36 cellular contexts compared by ENCODE assay signal in the genomic region with DNA sequence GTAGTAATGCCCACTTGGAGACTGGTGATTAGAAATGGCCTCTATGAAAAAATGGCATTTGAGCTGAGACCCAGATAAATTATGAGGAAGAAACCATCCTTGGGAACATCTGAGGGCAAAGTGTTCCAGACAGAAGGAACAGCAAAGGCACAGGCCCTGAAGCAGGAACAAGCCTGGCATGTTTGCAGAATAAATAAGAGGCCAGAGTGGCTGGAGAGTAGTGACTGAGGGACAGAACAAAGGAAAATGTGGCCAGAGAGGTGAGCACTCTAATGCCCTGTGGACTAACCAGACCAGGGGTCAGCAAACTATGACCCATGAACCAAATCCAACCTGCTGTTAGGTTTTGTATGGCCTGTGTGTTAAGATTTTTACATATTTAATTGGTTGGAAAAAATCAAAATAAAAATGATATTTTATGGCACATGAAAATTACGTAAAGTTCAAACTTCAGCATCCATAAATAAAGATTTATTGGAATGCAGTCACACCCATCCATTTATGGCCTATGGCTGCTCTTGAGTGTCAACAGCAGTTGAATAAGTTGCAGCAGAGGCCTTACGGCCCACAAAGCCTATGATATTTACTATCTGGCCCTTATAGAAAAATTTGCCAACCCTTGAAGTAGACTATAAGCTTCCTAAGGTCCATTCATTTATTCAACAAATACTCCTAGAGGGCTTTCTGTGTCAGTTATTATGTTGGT.
"Had no signal": no experiment of that assay in that cellular context is flagged by ENCODE, and none has a peak within 500 bp of the region (broad histone marks: within the 10 kb centered on the region; RNA-seq: fewer than 3 reads in every experiment).

No MANE protein-coding gene starts in this region.

- H3K4me1 ChIP-seq: ascending aorta had no signal

- H3K9me3 Mint-ChIP-seq: activated B cell treated with CpG ODN at 0.5 μM for 24 hours; activated CD4-positive, alpha-beta memory T cell treated with anti-CD3 and anti-CD28 coated beads for 36 hours; activated CD4-positive, alpha-beta T cell treated with anti-CD3 and anti-CD28 coated beads, Interleukin-2, amount 10 ng/mL, durations not matched to agents 24 days and 14 days; activated CD8-positive, alpha-beta T cell treated with anti-CD3 and anti-CD28 coated beads for 36 hours; activated naive CD4-positive, alpha-beta T cell treated with anti-CD3 and anti-CD28 coated beads, Interleukin-2, amount 10 ng/mL, durations not matched to agents 7 days and 5 days; activated naive CD4-positive, alpha-beta T cell treated with anti-CD3 and anti-CD28 coated beads, Interleukin-2, amount 50 U/mL, for 24 hours; activated naive CD8-positive, alpha-beta T cell treated with anti-CD3 and anti-CD28 coated beads, Interleukin-2, amount 10 ng/mL, durations not matched to agents 7 days and 5 days; activated naive CD8-positive, alpha-beta T cell treated with anti-CD3 and anti-CD28 coated beads, Interleukin-2, amount 50 U/mL, for 24 hours; activated T-cell treated with anti-CD3 and anti-CD28 coated beads, Interleukin-2, amount 50 U/mL, for 4 hours; activated T-cell treated with anti-CD3 and anti-CD28 coated beads, Interleukin-2, amount 50 U/mL, for 72 hours; activated T-helper 1 cell treated with anti-CD3 and anti-CD28 coated beads, Interleukin-12 subunit alpha, Interleukin-12 subunit beta, Interleukin-2, Interleukin-4 antibody, amounts not matched to agents 30 ng/mL and 10 ng/mL and 1 ng/mL, durations not matched to agents 14 hours and 24 hours and 36 hours; activated T-helper 17 cell treated with anti-CD3 and anti-CD28 coated beads, Interleukin-2, amount 50 U/mL, for 72 hours; brain; central memory CD8-positive, alpha-beta T cell; T-helper 1 cell treated with Interleukin-12 subunit alpha and Interleukin-12 subunit beta and Interleukin-4 antibody, amounts not matched to agents 30 μg/mL and 1 μg/mL, for 36 hours had no signal

- ATAC-seq: activated CD8-positive, alpha-beta T cell treated with anti-CD3 and anti-CD28 coated beads for 36 hours; activated naive CD8-positive, alpha-beta T cell treated with anti-CD3 and anti-CD28 coated beads, Interleukin-2, amount 50 U/mL, for 24 hours; activated T-cell treated with anti-CD3 and anti-CD28 coated beads, Interleukin-2, amount 50 U/mL, for 4 hours; activated T-cell treated with anti-CD3 and anti-CD28 coated beads, Interleukin-2, amount 50 U/mL, for 72 hours; activated T-helper 17 cell treated with anti-CD3 and anti-CD28 coated beads, Interleukin-2, amount 50 U/mL, for 72 hours had no signal

- H3K36me3 Mint-ChIP-seq: activated CD4-positive, alpha-beta memory T cell treated with anti-CD3 and anti-CD28 coated beads for 36 hours; activated naive CD4-positive, alpha-beta T cell treated with anti-CD3 and anti-CD28 coated beads, Interleukin-2, amount 10 ng/mL, durations not matched to agents 7 days and 5 days; activated naive CD4-positive, alpha-beta T cell treated with anti-CD3 and anti-CD28 coated beads, Interleukin-2, amount 50 U/mL, for 24 hours; activated naive CD8-positive, alpha-beta T cell; activated naive CD8-positive, alpha-beta T cell treated with anti-CD3 and anti-CD28 coated beads, Interleukin-2, amount 10 ng/mL, durations not matched to agents 7 days and 5 days; brain had no signal

- H3K9me3 ChIP-seq: ascending aorta had no signal

- H3K4me1 Mint-ChIP-seq: activated B cell treated with CpG ODN at 0.5 μM for 24 hours; activated CD4-positive, alpha-beta T cell treated with anti-CD3 and anti-CD28 coated beads, Interleukin-2, amount 10 ng/mL, durations not matched to agents 24 days and 14 days; activated naive CD4-positive, alpha-beta T cell treated with anti-CD3 and anti-CD28 coated beads, Interleukin-2, amount 10 ng/mL, durations not matched to agents 7 days and 5 days; activated naive CD4-positive, alpha-beta T cell treated with anti-CD3 and anti-CD28 coated beads, Interleukin-2, amount 50 U/mL, for 24 hours; activated naive CD8-positive, alpha-beta T cell treated with anti-CD3 and anti-CD28 coated beads, Interleukin-2, amount 10 ng/mL, durations not matched to agents 7 days and 5 days; activated naive CD8-positive, alpha-beta T cell treated with anti-CD3 and anti-CD28 coated beads, Interleukin-2, amount 50 U/mL, for 24 hours; activated T-helper 17 cell treated with anti-CD3 and anti-CD28 coated beads, Interleukin-2, amount 50 U/mL, for 72 hours; central memory CD8-positive, alpha-beta T cell had no signal

- DNase-seq: activated B cell treated with CpG ODN at 0.5 μM for 24 hours; activated CD4-positive, alpha-beta memory T cell treated with anti-CD3 and anti-CD28 coated beads for 36 hours; activated CD4-positive, alpha-beta T cell treated with anti-CD3 and anti-CD28 coated beads for 4 hours; activated CD4-positive, alpha-beta T cell treated with anti-CD3 and anti-CD28 coated beads, Interleukin-2, amount 10 ng/mL, durations not matched to agents 24 days and 14 days; activated CD4-positive, alpha-beta T cell treated with anti-CD3 and anti-CD28 coated beads, Interleukin-2, amount 50 U/mL, for 1 hour; activated CD4-positive, alpha-beta T cell treated with anti-CD3 and anti-CD28 coated beads, Interleukin-2, amount 50 U/mL, for 4 hours; activated CD4-positive, CD25-positive, alpha-beta regulatory T cell treated with anti-CD3 and anti-CD28 coated beads, Interleukin-2, amount 50 U/mL, for 72 hours; activated CD8-positive, alpha-beta memory T cell treated with anti-CD3 and anti-CD28 coated beads, Interleukin-2, amount 50 U/mL, for 4 hours; activated CD8-positive, alpha-beta T cell treated with anti-CD3 and anti-CD28 coated beads for 36 hours; activated effector memory CD4-positive, alpha-beta T cell treated with anti-CD3 and anti-CD28 coated beads, Interleukin-2, amount 50 U/mL, for 16 hours; activated naive CD4-positive, alpha-beta T cell treated with anti-CD3 and anti-CD28 coated beads, Interleukin-2, amount 10 ng/mL, durations not matched to agents 7 days and 5 days; activated naive CD4-positive, alpha-beta T cell treated with Interleukin-2 at 50 U/mL for 16 hours; activated naive CD8-positive, alpha-beta T cell treated with anti-CD3 and anti-CD28 coated beads, Interleukin-2, amount 10 ng/mL, durations not matched to agents 7 days and 5 days; activated naive CD8-positive, alpha-beta T cell treated with anti-CD3 and anti-CD28 coated beads, Interleukin-2, amount 50 U/mL, for 24 hours; activated T-cell treated with anti-CD3 and anti-CD28 coated beads for 4 hours; activated T-cell treated with anti-CD3 and anti-CD28 coated beads, Interleukin-2, amount 50 U/mL, for 1 hour; activated T-cell treated with anti-CD3 and anti-CD28 coated beads, Interleukin-2, amount 50 U/mL, for 4 hours; activated T-cell treated with anti-CD3 and anti-CD28 coated beads, Interleukin-2, amount 50 U/mL, for 72 hours; anterior cingulate cortex; cerebellar nuclear complex; T-helper 1 cell; T-helper 2 cell; T-helper 9 cell had no signal

- H3K27ac Mint-ChIP-seq: activated B cell treated with CpG ODN at 0.5 μM for 24 hours; activated CD4-positive, alpha-beta memory T cell treated with anti-CD3 and anti-CD28 coated beads for 36 hours; activated CD4-positive, alpha-beta T cell treated with anti-CD3 and anti-CD28 coated beads, Interleukin-2, amount 10 ng/mL, durations not matched to agents 24 days and 14 days; activated CD8-positive, alpha-beta T cell treated with anti-CD3 and anti-CD28 coated beads for 36 hours; activated naive CD4-positive, alpha-beta T cell treated with anti-CD3 and anti-CD28 coated beads, Interleukin-2, amount 10 ng/mL, durations not matched to agents 7 days and 5 days; activated naive CD4-positive, alpha-beta T cell treated with anti-CD3 and anti-CD28 coated beads, Interleukin-2, amount 50 U/mL, for 24 hours; activated naive CD8-positive, alpha-beta T cell; activated naive CD8-positive, alpha-beta T cell treated with anti-CD3 and anti-CD28 coated beads, Interleukin-2, amount 10 ng/mL, durations not matched to agents 7 days and 5 days; activated naive CD8-positive, alpha-beta T cell treated with anti-CD3 and anti-CD28 coated beads, Interleukin-2, amount 50 U/mL, for 24 hours; activated T-cell treated with anti-CD3 and anti-CD28 coated beads, Interleukin-2, amount 50 U/mL, for 72 hours; activated T-helper 1 cell treated with anti-CD3 and anti-CD28 coated beads, Interleukin-12 subunit alpha, Interleukin-12 subunit beta, Interleukin-2, Interleukin-4 antibody, amounts not matched to agents 30 ng/mL and 10 ng/mL and 1 ng/mL, durations not matched to agents 14 hours and 24 hours and 36 hours; activated T-helper 17 cell treated with anti-CD3 and anti-CD28 coated beads, Interleukin-2, amount 50 U/mL, for 72 hours; T-helper 1 cell treated with Interleukin-12 subunit alpha and Interleukin-12 subunit beta and Interleukin-4 antibody, amounts not matched to agents 30 μg/mL and 1 μg/mL, for 36 hours; T-helper 2 cell treated with Interferon-gamma antibody and Interleukin-4, amounts not matched to agents 5 μg/mL and 100 μg/mL, for 36 hours had no signal

- H3K4me3 Mint-ChIP-seq: activated B cell treated with CpG ODN at 0.5 μM for 24 hours; activated CD4-positive, alpha-beta memory T cell treated with anti-CD3 and anti-CD28 coated beads for 36 hours; activated CD4-positive, alpha-beta T cell treated with anti-CD3 and anti-CD28 coated beads, Interleukin-2, amount 10 ng/mL, durations not matched to agents 24 days and 14 days; activated CD8-positive, alpha-beta T cell treated with anti-CD3 and anti-CD28 coated beads for 36 hours; activated naive CD4-positive, alpha-beta T cell treated with anti-CD3 and anti-CD28 coated beads, Interleukin-2, amount 10 ng/mL, durations not matched to agents 7 days and 5 days; activated naive CD4-positive, alpha-beta T cell treated with anti-CD3 and anti-CD28 coated beads, Interleukin-2, amount 50 U/mL, for 24 hours; activated naive CD8-positive, alpha-beta T cell; activated naive CD8-positive, alpha-beta T cell treated with anti-CD3 and anti-CD28 coated beads, Interleukin-2, amount 10 ng/mL, durations not matched to agents 7 days and 5 days; activated naive CD8-positive, alpha-beta T cell treated with anti-CD3 and anti-CD28 coated beads, Interleukin-2, amount 50 U/mL, for 24 hours; activated T-cell treated with anti-CD3 and anti-CD28 coated beads, Interleukin-2, amount 50 U/mL, for 4 hours; activated T-cell treated with anti-CD3 and anti-CD28 coated beads, Interleukin-2, amount 50 U/mL, for 72 hours; activated T-helper 1 cell treated with anti-CD3 and anti-CD28 coated beads, Interleukin-12 subunit alpha, Interleukin-12 subunit beta, Interleukin-2, Interleukin-4 antibody, amounts not matched to agents 30 ng/mL and 10 ng/mL and 1 ng/mL, durations not matched to agents 14 hours and 24 hours and 36 hours; activated T-helper 17 cell treated with anti-CD3 and anti-CD28 coated beads, Interleukin-2, amount 50 U/mL, for 72 hours; brain; central memory CD8-positive, alpha-beta T cell; T-helper 1 cell treated with Interleukin-12 subunit alpha and Interleukin-12 subunit beta and Interleukin-4 antibody, amounts not matched to agents 30 μg/mL and 1 μg/mL, for 36 hours; T-helper 2 cell treated with Interferon-gamma antibody and Interleukin-4, amounts not matched to agents 5 μg/mL and 100 μg/mL, for 36 hours had no signal

- H3K36me3 ChIP-seq: ascending aorta, cardiac muscle cell had no signal

- H3K4me3 ChIP-seq: ascending aorta, cardiac muscle cell had no signal

- H3K27me3 ChIP-seq: ascending aorta had no signal

- H3K27me3 Mint-ChIP-seq: activated B cell treated with CpG ODN at 0.5 μM for 24 hours; activated CD4-positive, alpha-beta memory T cell treated with anti-CD3 and anti-CD28 coated beads for 36 hours; activated CD4-positive, alpha-beta T cell treated with anti-CD3 and anti-CD28 coated beads, Interleukin-2, amount 10 ng/mL, durations not matched to agents 24 days and 14 days; activated CD8-positive, alpha-beta T cell treated with anti-CD3 and anti-CD28 coated beads for 36 hours; activated naive CD4-positive, alpha-beta T cell treated with anti-CD3 and anti-CD28 coated beads, Interleukin-2, amount 10 ng/mL, durations not matched to agents 7 days and 5 days; activated naive CD4-positive, alpha-beta T cell treated with anti-CD3 and anti-CD28 coated beads, Interleukin-2, amount 50 U/mL, for 24 hours; activated naive CD8-positive, alpha-beta T cell; activated naive CD8-positive, alpha-beta T cell treated with anti-CD3 and anti-CD28 coated beads, Interleukin-2, amount 10 ng/mL, durations not matched to agents 7 days and 5 days; activated naive CD8-positive, alpha-beta T cell treated with anti-CD3 and anti-CD28 coated beads, Interleukin-2, amount 50 U/mL, for 24 hours; activated T-helper 17 cell treated with anti-CD3 and anti-CD28 coated beads, Interleukin-2, amount 50 U/mL, for 72 hours; brain; central memory CD8-positive, alpha-beta T cell had no signal

- H3K27ac ChIP-seq: ascending aorta, cardiac muscle cell, VCaP had no signal

- FAIRE-seq: bronchial epithelial cell, TTC549 had no signal
